In the genomic region with DNA sequence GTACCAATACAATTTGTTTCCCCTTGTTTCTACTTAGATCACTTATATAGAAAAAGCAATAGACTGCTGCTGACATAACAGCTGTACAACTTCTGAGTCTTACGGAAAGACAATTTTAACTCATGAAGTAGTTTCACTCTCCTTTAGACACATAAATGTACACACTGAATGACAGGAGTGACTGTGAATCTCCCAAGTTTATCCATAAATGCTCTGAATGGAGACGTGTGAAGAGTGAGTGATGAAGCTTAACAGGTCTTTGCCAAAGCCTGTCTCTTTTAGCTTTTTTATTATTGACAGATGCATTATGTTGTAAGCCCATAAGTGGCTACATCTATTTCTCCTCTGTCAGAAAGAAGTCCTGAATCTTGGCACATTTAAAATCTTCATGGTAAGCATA, we compare ENCODE assay signal across 24 cellular contexts.
"Had no signal": no experiment of that assay in that cellular context is flagged by ENCODE, and none has a peak within 500 bp of the region (broad histone marks: within the 10 kb centered on the region; RNA-seq: fewer than 3 reads in every experiment).

No MANE protein-coding gene starts in this region.

- H3K4me1 ChIP-seq: stomach, suprapubic skin, testis, thyroid gland, tibial artery, tibial nerve, transverse colon, upper lobe of left lung, upper lobe of right lung, uterus, vagina had no signal

- H3K36me3 ChIP-seq: stomach, suprapubic skin, thoracic aorta, thyroid gland, tibial artery, tibial nerve, transverse colon, upper lobe of left lung, upper lobe of right lung, uterus, vagina had no signal

- H3K27me3 ChIP-seq: stomach, suprapubic skin, testis, thyroid gland, tibial artery, tibial nerve, transverse colon, upper lobe of left lung, upper lobe of right lung, uterus, vagina had no signal

- H3K9me3 ChIP-seq: suprapubic skin, testis, thoracic aorta, thyroid gland, tibial artery, transverse colon, upper lobe of left lung, upper lobe of right lung, uterus, vagina had no signal

- H3K27ac ChIP-seq: stomach, suprapubic skin, testis, thoracic aorta, thyroid gland, tibial artery, tibial nerve, transverse colon, upper lobe of left lung, upper lobe of right lung, uterus, vagina had no signal

- DNase-seq: stimulated activated CD4-positive, alpha-beta T cell treated with anti-CD3 and anti-CD28 coated beads, Interleukin-2, amount 100 ng/mL, for 48 hours; stimulated activated CD4-positive, alpha-beta T cell treated with anti-CD3 and anti-CD28 coated beads, Interleukin-4, amount 100 ng/mL, for 1 hour; stimulated activated CD4-positive, alpha-beta T cell treated with anti-CD3 and anti-CD28 coated beads, Interleukin-4, amount 100 ng/mL, for 24 hours; stimulated activated CD4-positive, alpha-beta T cell treated with anti-CD3 and anti-CD28 coated beads, Interleukin-4, amount 100 ng/mL, for 4 hours; stimulated activated CD8-positive, alpha-beta memory T cell treated with anti-CD3 and anti-CD28 coated beads, Interleukin-4, amount 100 ng/mL, for 48 hours; stimulated activated naive B cell treated with anti-CD40 and anti-IgM and Interleukin-4, amounts not matched to agents 10 μg/mL and 1 μg/mL and 100 μg/mL, for 72 hours; stimulated activated naive CD4-positive, alpha-beta T cell; stimulated activated naive CD4-positive, alpha-beta T cell treated with Interleukin-2 at 50 U/mL for 16 hours; stimulated activated naive CD8-positive, alpha-beta T cell treated with anti-CD3 and anti-CD28 coated beads, Interleukin-15, amount 100 ng/mL, for 72 hours; stimulated activated naive CD8-positive, alpha-beta T cell treated with anti-CD3 and anti-CD28 coated beads, Interleukin-15, Interleukin-2, amounts not matched to agents 100 U/mL and 50 U/mL, for 24 hours; stomach; substantia nigra; testis; thyroid gland; tibial artery; transverse colon; trophoblast cell; upper lobe of left lung; upper lobe of right lung; uterus had no signal

- H3K4me3 ChIP-seq: stomach, suprapubic skin, testis, thoracic aorta, thyroid gland, tibial artery, tibial nerve, transverse colon, upper lobe of left lung, upper lobe of right lung, uterus, vagina had no signal
